Comparison of ENCODE assay signal across 10 cellular contexts in genomic region chr2:19073522-19073921, GRCh38.
A peak's percentile ranks its signal among the peaks of the same experiment; 100 is the strongest.
DNase-seq lines count a peak whose midpoint lies in the region; ATAC-seq lines count a peak whose summit lies in the region.
"Had no signal": no experiment of that assay in that cellular context is flagged by ENCODE, and none has a peak within 500 bp of the region (broad histone marks: within the 10 kb centered on the region; RNA-seq: fewer than 3 reads in every experiment).

No MANE protein-coding gene starts in this region.

- no peak for ATAC-seq in HG03196 (IDR thresholded peaks at IDR 0.05; ENCODE audit: unreplicated experiment)

- DNase-seq in EH (ENCODE audit: low read depth) (peak; percentile 54), M059J (ENCODE audit: low read depth) (peak; percentile 92), dedifferentiated amniotic fluid mesenchymal stem cell (ENCODE audit: extremely low spot score) (peak; percentile 16), myocyte (ENCODE audit: low read depth) (peak; percentile 93), Kasumi-1 (lab: John Stamatoyannopoulos, UW) (no peak), hepatic stellate cell (ENCODE audit: low spot score) (no peak)
- no peak for DNase-seq in activated CD4-positive, alpha-beta T cell treated with anti-CD3 and anti-CD28 coated beads, Interleukin-2, amount 50 U/mL, for 48 hours
- DNase-seq: DND-41, NCI-H1417 had no signal

Comparison
In these comparisons a context has a peak if more than half of its experiments do, and no peak if none do; other contexts are left out.
1. DNase-seq: peak in EH (single experiment), M059J (single experiment), dedifferentiated amniotic fluid mesenchymal stem cell (single experiment) and myocyte (single experiment); none in Kasumi-1 (0 of 2), hepatic stellate cell (single experiment) and activated CD4-positive, alpha-beta T cell treated with anti-CD3 and anti-CD28 coated beads, Interleukin-2, amount 50 U/mL, for 48 hours (0 of 2).